Comparison of ENCODE assay signal across 9 cellular contexts in genomic region chr12:12883369-12884001, GRCh38. TPM values are rescaled to one million over a fixed set of nuclear protein-coding genes. Genes with fewer than 3 reads are reported as not detected.
DNase-seq lines count a peak whose midpoint lies in the region; TF ChIP-seq lines count a peak whose summit lies in the region.
"Had no signal": no experiment of that assay in that cellular context is flagged by ENCODE, and none has a peak within 500 bp of the region (broad histone marks: within the 10 kb centered on the region; RNA-seq: fewer than 3 reads in every experiment).

No MANE protein-coding gene starts in this region.

- peak overlapping the region; percentile 88 for H3K27ac ChIP-seq in HEK293 (ENCODE audit: extremely low read depth, low read depth, low read length)
- peak overlapping the region; percentile 71 to 78 (median 74) for H3K27ac ChIP-seq in transverse colon
- no peak overlapping the region for H3K27ac ChIP-seq in mesendoderm (ENCODE audit: low read depth, low read length)

- TF ChIP-seq EP300 in transverse colon (IDR thresholded peaks at IDR 0.05; ENCODE audit: low read depth): no peak

- no peaks in the 10 kb centered on the region for H3K27me3 ChIP-seq in transverse colon
- H3K27me3 ChIP-seq in mesendoderm (ENCODE audit: insufficient read depth, low read length, poor library complexity): no peaks in the 10 kb centered on the region

- in situ Hi-C loops in transverse colon (cut with MboI; ENCODE audit: low pct_ligation_motif_present in 1 of 4, low pct_unique_long_range_greater_than_20kb in 1 of 4, low sequenced_read_pairs in 3 of 4): no loop called here

- no peak overlapping the region for H4K8ac ChIP-seq in mesendoderm (ENCODE audit: low read depth, low read length)

- H3K4me3 ChIP-seq in HEK293 (ENCODE audit: low read depth, low read length) (no peak overlapping the region), transverse colon (no peak overlapping the region), mesendoderm (ENCODE audit: low read length) (no peak overlapping the region)

- DNase-seq in astrocyte of the hippocampus (ENCODE audit: low read depth, low spot score) (peak; percentile 80), kidney glomerular epithelial cell (lab: John Stamatoyannopoulos, UW) (peak; percentile 62), transverse colon (no peak), NCI-H2107 treated with DMSO at 0.1 percent for 48 hours (lab: John Stamatoyannopoulos, UW; ENCODE audit: unreplicated experiment) (no peak), mesendoderm (no peak)
- no peak for DNase-seq in activated T-cell treated with anti-CD3 and anti-CD28 coated beads, Interleukin-2, amount 50 U/mL, for 48 hours
- DNase-seq: activated T-cell treated with anti-CD3 and anti-CD28 coated beads, Interleukin-2, amount 50 U/mL, for 1 hour; NCI-H2171 had no signal

- WGBS in transverse colon (ENCODE audit: low coverage in 1 of 2), 2 donors: 53 to 64% methylated on average over 6 of the region's 6 CpGs
- WGBS in mesendoderm (ENCODE audit: extremely low coverage, insufficient coverage, low lambda C conversion rate): no CpG with 5 or more reads among the region's 6 CpGs

- H2BK5ac ChIP-seq in mesendoderm (ENCODE audit: low read length): no peak overlapping the region

- H3K79me2 ChIP-seq in mesendoderm (ENCODE audit: control insufficient read depth, insufficient read depth, low read length): no peaks in the 10 kb centered on the region

- H3K56ac ChIP-seq in mesendoderm (ENCODE audit: low read length): no peak overlapping the region

- CTCF ChIA-PET in HEK293 (lab: Yijun Ruan, JAX): interaction anchor here (0.6 kb wide), 1 partner anchor 46 kb away, joined by 3 read pairs; no protein-coding TSS in a partner anchor

- no peak overlapping the region for H3K18ac ChIP-seq in mesendoderm (ENCODE audit: low read length)

- H4K5ac ChIP-seq in mesendoderm (ENCODE audit: low read length): no peak overlapping the region

- no peak overlapping the region for H2AK5ac ChIP-seq in mesendoderm (ENCODE audit: low read length)

- TF ChIP-seq POLR2A in transverse colon (IDR thresholded peaks at IDR 0.05): no peak

- H3K4me2 ChIP-seq in mesendoderm (ENCODE audit: low read length): no peak overlapping the region

- TF ChIP-seq CTCF in HEK293 (tag by site-specific recombination; IDR thresholded peaks at IDR 0.05): no peak
- no peak for TF ChIP-seq CTCF in transverse colon (IDR thresholded peaks at IDR 0.05)

- H3K36me3 ChIP-seq in HEK293 (ENCODE audit: control insufficient read depth in 2 of 2, insufficient read depth in 1 of 2, low read length in 2 of 2) (no peaks in the 10 kb centered on the region), transverse colon (no peaks in the 10 kb centered on the region), mesendoderm (ENCODE audit: control insufficient read depth, insufficient read depth, low read length) (no peaks in the 10 kb centered on the region)

- H2BK15ac ChIP-seq in mesendoderm (replicated peaks; ENCODE audit: low read depth): no peak overlapping the region

- H3K4ac ChIP-seq in mesendoderm (ENCODE audit: low read depth, low read length): no peak overlapping the region

- no peaks in the 10 kb centered on the region for H3K9me3 ChIP-seq in HEK293 (ENCODE audit: control insufficient read depth, insufficient read depth, low read depth, low read length)
- H3K9me3 ChIP-seq in transverse colon: no peaks in the 10 kb centered on the region

- H3K4me1 ChIP-seq in HEK293 (ENCODE audit: control insufficient read depth, insufficient read depth, low read length): peaks cover 19% of the 10 kb centered on the region
- H3K4me1 ChIP-seq in transverse colon: peaks cover 0 to 47% (median 18%) of the 10 kb centered on the region in 4 donors
- peaks cover 7% of the 10 kb centered on the region for H3K4me1 ChIP-seq in mesendoderm (ENCODE audit: control insufficient read depth, low read depth, low read length)

- intact Hi-C loops in transverse colon (cut with DNase I; ENCODE audit: low total_unique reads): no loop called here

- no peak overlapping the region for H3K23ac ChIP-seq in mesendoderm (ENCODE audit: low read length)

- H3K79me1 ChIP-seq in mesendoderm (ENCODE audit: low read length): no peaks in the 10 kb centered on the region

- no peak overlapping the region for H2BK120ac ChIP-seq in mesendoderm (ENCODE audit: low read depth, low read length)

- POLR2A ChIA-PET in HEK293 (lab: Yijun Ruan, JAX): interaction anchor here (0.6 to 1.2 kb wide), 4 partner anchors 8 to 802 kb away, joined by 5 to 6 read pairs (median 5); partner anchors contain the start of gene GPRC5A

- H3K9ac ChIP-seq in mesendoderm (ENCODE audit: low read length): no peak overlapping the region

TF ChIP-seq in HEK293, 187 proteins besides CTCF, POLR2A, EP300 and RAD21 (continues in another document):
- TF ChIP-seq ZNF146 (tag by site-specific recombination; IDR thresholded peaks at IDR 0.05) (no peak), GLI4 (tag by site-specific recombination; IDR thresholded peaks at IDR 0.05) (no peak), ZNF138 (tag by site-specific recombination; IDR thresholded peaks at IDR 0.05; ENCODE audit: borderline replicate concordance) (no peak), HOXA7 (CRISPR knock-in tag; IDR thresholded peaks at IDR 0.05; ENCODE audit: borderline replicate concordance) (no peak), ZNF596 (tag by site-specific recombination; IDR thresholded peaks at IDR 0.05) (no peak), ZNF654 (tag by site-specific recombination; IDR thresholded peaks at IDR 0.05; ENCODE audit: low read depth) (no peak), ZBTB21 (tag by site-specific recombination; IDR thresholded peaks at IDR 0.05) (no peak), PBX3 (CRISPR knock-in tag; IDR thresholded peaks at IDR 0.05) (no peak), ZNF292 (tag by site-specific recombination; IDR thresholded peaks at IDR 0.05; ENCODE audit: borderline replicate concordance, low read depth) (no peak), ZNF433 (tag by site-specific recombination; IDR thresholded peaks at IDR 0.05; ENCODE audit: low read depth) (no peak), KLF9 (tag by site-specific recombination; IDR thresholded peaks at IDR 0.05; ENCODE audit: low read depth) (no peak), ZBTB17 (tag by site-specific recombination; IDR thresholded peaks at IDR 0.05) (peak; percentile 59; the same call in 1 of the 2 replicates), ZNF843 (tag by site-specific recombination; IDR thresholded peaks at IDR 0.05) (no peak), ZNF785 (tag by site-specific recombination; IDR thresholded peaks at IDR 0.05) (no peak), ZNF302 (tag by site-specific recombination; IDR thresholded peaks at IDR 0.05; ENCODE audit: low read depth) (no peak), ZNF701 (tag by site-specific recombination; IDR thresholded peaks at IDR 0.05) (no peak), ZFP69B (tag by site-specific recombination; IDR thresholded peaks at IDR 0.05) (no peak), BCL6B (tag by site-specific recombination; IDR thresholded peaks at IDR 0.05) (no peak), ZNF416 (tag by site-specific recombination; IDR thresholded peaks at IDR 0.05) (no peak), GLIS1 (tag by site-specific recombination; IDR thresholded peaks at IDR 0.05) (peak; percentile 41; the same call in 1 of the 2 replicates), KLF16 (tag by site-specific recombination; IDR thresholded peaks at IDR 0.05) (no peak), SP3 (tag by site-specific recombination; IDR thresholded peaks at IDR 0.05) (no peak), FEZF1 (tag by site-specific recombination; IDR thresholded peaks at IDR 0.05) (no peak), EGR2 (tag by site-specific recombination; IDR thresholded peaks at IDR 0.05; ENCODE audit: low read depth) (no peak)
- TF ChIP-seq, protein P1, sequence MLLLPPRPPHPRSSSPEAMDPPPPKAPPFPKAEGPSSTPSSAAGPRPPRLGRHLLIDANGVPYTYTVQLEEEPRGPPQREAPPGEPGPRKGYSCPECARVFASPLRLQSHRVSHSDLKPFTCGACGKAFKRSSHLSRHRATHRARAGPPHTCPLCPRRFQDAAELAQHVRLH (tag by site-specific recombination; IDR thresholded peaks at IDR 0.05): no peak
- TF ChIP-seq, protein P2, sequence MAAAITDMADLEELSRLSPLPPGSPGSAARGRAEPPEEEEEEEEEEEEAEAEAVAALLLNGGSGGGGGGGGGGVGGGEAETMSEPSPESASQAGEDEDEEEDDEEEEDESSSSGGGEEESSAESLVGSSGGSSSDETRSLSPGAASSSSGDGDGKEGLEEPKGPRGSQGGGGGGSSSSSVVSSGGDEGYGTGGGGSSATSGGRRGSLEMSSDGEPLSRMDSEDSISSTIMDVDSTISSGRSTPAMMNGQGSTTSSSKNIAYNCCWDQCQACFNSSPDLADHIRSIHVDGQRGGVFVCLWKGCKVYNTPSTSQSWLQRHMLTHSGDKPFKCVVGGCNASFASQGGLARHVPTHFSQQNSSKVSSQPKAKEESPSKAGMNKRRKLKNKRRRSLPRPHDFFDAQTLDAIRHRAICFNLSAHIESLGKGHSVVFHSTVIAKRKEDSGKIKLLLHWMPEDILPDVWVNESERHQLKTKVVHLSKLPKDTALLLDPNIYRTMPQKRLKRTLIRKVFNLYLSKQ (tag by site-specific recombination; IDR thresholded peaks at IDR 0.05; ENCODE audit: borderline replicate concordance): no peak

RNA-seq across cellular contexts. Expression of gene GPRC5A, which starts 7.9 kb away (rescaled TPM):
- 100 to 1,000 TPM in 3 of 4 donors, 1 to 10 TPM in 1; 7.0 to 166 (median 116) TPM for total RNA-seq in transverse colon
- polyA plus RNA-seq in mesendoderm (2013, experiment 1 of 2): 0.59 TPM
- polyA plus RNA-seq in mesendoderm (2013, experiment 2 of 2): 0.52 TPM

Comparison
In these comparisons a context has a peak if more than half of its experiments do, and no peak if none do; other contexts are left out.
1. DNase-seq: peak in astrocyte of the hippocampus (single experiment) and kidney glomerular epithelial cell (single experiment); none in transverse colon (single experiment), activated T-cell treated with anti-CD3 and anti-CD28 coated beads, Interleukin-2, amount 50 U/mL, for 48 hours (0 of 2), NCI-H2107 treated with DMSO at 0.1 percent for 48 hours (single experiment) and mesendoderm (single experiment).